Comparison of ENCODE assay signal across 31 cellular contexts in genomic region chr9:96688745-96689464, GRCh38.
"Had no signal": no experiment of that assay in that cellular context is flagged by ENCODE, and none has a peak within 500 bp of the region (broad histone marks: within the 10 kb centered on the region; RNA-seq: fewer than 3 reads in every experiment).

No MANE protein-coding gene starts in this region.

- ATAC-seq: activated CD4-positive, alpha-beta T cell treated with anti-CD3 and anti-CD28 coated beads for 36 hours; activated CD8-positive, alpha-beta memory T cell treated with anti-CD3 and anti-CD28 coated beads, Interleukin-2, amount 10 ng/mL, durations not matched to agents 7 days and 5 days; activated CD8-positive, alpha-beta T cell treated with anti-CD3 and anti-CD28 coated beads, Interleukin-2, amount 10 ng/mL, durations not matched to agents 7 days and 5 days; activated naive CD8-positive, alpha-beta T cell treated with anti-CD3 and anti-CD28 coated beads, Interleukin-2, amount 50 U/mL, for 24 hours; gastroesophageal sphincter had no signal

- H3K27me3 Mint-ChIP-seq: activated CD4-positive, alpha-beta T cell treated with anti-CD3 and anti-CD28 coated beads, Interleukin-2, amount 10 ng/mL, durations not matched to agents 24 days and 14 days had no signal

- H3K27me3 ChIP-seq: adrenal gland, ascending aorta, breast epithelium, cardiac muscle cell, colonic mucosa, esophagus squamous epithelium, gastroesophageal sphincter had no signal

- H3K4me1 Mint-ChIP-seq: brain had no signal

- H3K4me3 ChIP-seq: adrenal gland, ascending aorta, breast epithelium, cardiac muscle cell, colonic mucosa, esophagus squamous epithelium, gastroesophageal sphincter had no signal

- H3K36me3 Mint-ChIP-seq: brain had no signal

- DNase-seq: activated CD4-positive, alpha-beta memory T cell treated with anti-CD3 and anti-CD28 coated beads for 36 hours; activated CD4-positive, alpha-beta T cell treated with anti-CD3 and anti-CD28 coated beads for 36 hours; activated CD4-positive, alpha-beta T cell treated with anti-CD3 and anti-CD28 coated beads, Interleukin-2, amount 10 ng/mL, durations not matched to agents 24 days and 14 days; activated CD4-positive, CD25-positive, alpha-beta regulatory T cell; activated CD4-positive, CD25-positive, alpha-beta regulatory T cell treated with anti-CD3 and anti-CD28 coated beads, Interleukin-2, amount 50 U/mL, for 72 hours; activated CD8-positive, alpha-beta memory T cell treated with anti-CD3 and anti-CD28 coated beads, Interleukin-2, amount 10 ng/mL, durations not matched to agents 7 days and 5 days; activated CD8-positive, alpha-beta memory T cell treated with anti-CD3 and anti-CD28 coated beads, Interleukin-2, amount 50 U/mL, for 4 hours; activated CD8-positive, alpha-beta T cell treated with anti-CD3 and anti-CD28 coated beads, Interleukin-2, amount 10 ng/mL, durations not matched to agents 7 days and 5 days; activated effector memory CD4-positive, alpha-beta T cell treated with anti-CD3 and anti-CD28 coated beads, Interleukin-2, amount 50 U/mL, for 16 hours; activated naive CD4-positive, alpha-beta T cell treated with anti-CD3 and anti-CD28 coated beads for 36 hours; activated naive CD8-positive, alpha-beta T cell treated with anti-CD3 and anti-CD28 coated beads for 36 hours; activated naive CD8-positive, alpha-beta T cell treated with anti-CD3 and anti-CD28 coated beads, Interleukin-2, amount 50 U/mL, for 24 hours; activated T-cell treated with anti-CD3 and anti-CD28 coated beads, Interleukin-2, amount 50 U/mL, for 1 hour; activated T-cell treated with anti-CD3 and anti-CD28 coated beads, Interleukin-2, amount 50 U/mL, for 48 hours; adrenal gland; central memory CD4-positive, alpha-beta T cell; cerebellar nuclear complex; colonic mucosa; effector CD8-positive, alpha-beta T cell; esophagus squamous epithelium; foreskin melanocyte; T-helper 2 cell had no signal

- H3K27ac ChIP-seq: adrenal gland, ascending aorta, cardiac muscle cell, colonic mucosa, epithelial cell of prostate, esophagus squamous epithelium had no signal

- H3K4me3 Mint-ChIP-seq: activated CD4-positive, alpha-beta memory T cell treated with anti-CD3 and anti-CD28 coated beads for 36 hours; activated CD4-positive, alpha-beta T cell treated with anti-CD3 and anti-CD28 coated beads for 36 hours; activated CD4-positive, alpha-beta T cell treated with anti-CD3 and anti-CD28 coated beads, Interleukin-2, amount 10 ng/mL, durations not matched to agents 24 days and 14 days; activated CD8-positive, alpha-beta memory T cell treated with anti-CD3 and anti-CD28 coated beads, Interleukin-2, amount 10 ng/mL, durations not matched to agents 7 days and 5 days; activated CD8-positive, alpha-beta T cell treated with anti-CD3 and anti-CD28 coated beads, Interleukin-2, amount 10 ng/mL, durations not matched to agents 7 days and 5 days; activated naive CD4-positive, alpha-beta T cell treated with anti-CD3 and anti-CD28 coated beads for 36 hours; activated naive CD4-positive, alpha-beta T cell treated with anti-CD3 and anti-CD28 coated beads, Interleukin-2, amount 50 U/mL, for 24 hours; activated naive CD8-positive, alpha-beta T cell treated with anti-CD3 and anti-CD28 coated beads for 36 hours; activated naive CD8-positive, alpha-beta T cell treated with anti-CD3 and anti-CD28 coated beads, Interleukin-2, amount 50 U/mL, for 24 hours; activated T-helper 1 cell treated with anti-CD3 and anti-CD28 coated beads, Interleukin-12 subunit alpha, Interleukin-12 subunit beta, Interleukin-2, Interleukin-4 antibody, amounts not matched to agents 30 ng/mL and 10 ng/mL and 1 ng/mL, durations not matched to agents 14 hours and 24 hours and 36 hours had no signal

- H3K4me1 ChIP-seq: adrenal gland, breast epithelium, colonic mucosa had no signal

- H3K27ac Mint-ChIP-seq: activated CD4-positive, alpha-beta memory T cell treated with anti-CD3 and anti-CD28 coated beads for 36 hours; activated CD4-positive, alpha-beta T cell treated with anti-CD3 and anti-CD28 coated beads for 36 hours; activated CD4-positive, alpha-beta T cell treated with anti-CD3 and anti-CD28 coated beads, Interleukin-2, amount 10 ng/mL, durations not matched to agents 24 days and 14 days; activated CD8-positive, alpha-beta memory T cell treated with anti-CD3 and anti-CD28 coated beads, Interleukin-2, amount 10 ng/mL, durations not matched to agents 7 days and 5 days; activated CD8-positive, alpha-beta T cell treated with anti-CD3 and anti-CD28 coated beads, Interleukin-2, amount 10 ng/mL, durations not matched to agents 7 days and 5 days; activated naive CD4-positive, alpha-beta T cell treated with anti-CD3 and anti-CD28 coated beads for 36 hours; activated naive CD4-positive, alpha-beta T cell treated with anti-CD3 and anti-CD28 coated beads, Interleukin-2, amount 50 U/mL, for 24 hours; activated naive CD8-positive, alpha-beta T cell treated with anti-CD3 and anti-CD28 coated beads for 36 hours; activated naive CD8-positive, alpha-beta T cell treated with anti-CD3 and anti-CD28 coated beads, Interleukin-2, amount 50 U/mL, for 24 hours; activated T-helper 1 cell treated with anti-CD3 and anti-CD28 coated beads, Interleukin-12 subunit alpha, Interleukin-12 subunit beta, Interleukin-2, Interleukin-4 antibody, amounts not matched to agents 30 ng/mL and 10 ng/mL and 1 ng/mL, durations not matched to agents 14 hours and 24 hours and 36 hours; activated T-helper 2 cell treated with anti-CD3 and anti-CD28 coated beads, Interferon-gamma antibody, Interleukin-2, Interleukin-4, amounts not matched to agents 10 μg/mL and 5 μg/mL and 100 μg/mL, durations not matched to agents 14 hours and 24 hours and 36 hours; brain had no signal

- H3K36me3 ChIP-seq: adrenal gland, ascending aorta, breast epithelium, cardiac muscle cell, colonic mucosa, esophagus squamous epithelium, gastroesophageal sphincter had no signal

- H3K9me3 ChIP-seq: adrenal gland, colonic mucosa had no signal
